Comparison of ENCODE assay signal across 2 cellular contexts in the genomic region with DNA sequence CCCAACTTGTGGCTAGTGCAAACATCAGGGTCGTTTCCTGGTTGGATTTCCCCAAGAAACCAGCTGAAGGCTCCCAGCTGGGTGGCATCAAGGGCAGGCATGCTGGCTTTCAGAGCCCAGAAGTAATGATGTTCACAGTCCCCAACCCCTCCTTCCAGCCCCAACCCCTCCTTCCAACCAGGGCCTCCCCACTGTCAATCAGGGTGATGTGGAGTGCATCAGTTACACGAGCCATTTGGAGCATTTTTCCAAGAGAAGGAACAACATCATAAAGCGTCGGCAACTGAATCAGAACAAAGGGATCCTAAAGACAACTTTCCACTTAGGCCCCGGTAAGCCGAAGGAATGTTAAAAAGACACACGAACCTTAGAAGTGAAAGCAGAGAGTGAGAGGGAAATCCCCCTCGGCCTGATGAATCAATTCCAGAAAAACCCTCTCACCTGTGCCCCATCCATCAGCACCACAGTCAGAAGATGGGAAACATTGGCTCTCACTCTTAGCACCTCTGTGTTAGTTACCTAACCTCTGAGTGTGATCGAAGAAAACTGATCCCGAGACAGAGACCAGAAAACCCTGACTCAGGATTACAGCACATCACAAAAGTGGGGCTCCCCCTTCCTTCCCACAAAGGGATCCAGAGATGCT.
TF ChIP-seq lines count a peak whose summit lies in the region.

No MANE protein-coding gene starts in this region.

TF ChIP-seq in GM23338, 12 proteins besides CTCF, POLR2A, EP300 and RAD21 (continues in another document):
- TF ChIP-seq JUNB (IDR thresholded peaks at IDR 0.05; ENCODE audit: unreplicated experiment) (no peak), EZH2phosphoT487 (IDR thresholded peaks at IDR 0.05; ENCODE audit: unreplicated experiment) (no peak), ZNF114 (CRISPR knock-in tag; IDR thresholded peaks at IDR 0.05) (no peak), STAT1 (IDR thresholded peaks at IDR 0.05; ENCODE audit: unreplicated experiment) (no peak), POLR2AphosphoS5 (IDR thresholded peaks at IDR 0.05; ENCODE audit: low read depth) (no peak), NANOG (IDR thresholded peaks at IDR 0.05; ENCODE audit: borderline replicate concordance) (no peak), EZH2 (IDR thresholded peaks at IDR 0.05; ENCODE audit: low read depth, unreplicated experiment) (no peak)
- TF ChIP-seq, protein P1, sequence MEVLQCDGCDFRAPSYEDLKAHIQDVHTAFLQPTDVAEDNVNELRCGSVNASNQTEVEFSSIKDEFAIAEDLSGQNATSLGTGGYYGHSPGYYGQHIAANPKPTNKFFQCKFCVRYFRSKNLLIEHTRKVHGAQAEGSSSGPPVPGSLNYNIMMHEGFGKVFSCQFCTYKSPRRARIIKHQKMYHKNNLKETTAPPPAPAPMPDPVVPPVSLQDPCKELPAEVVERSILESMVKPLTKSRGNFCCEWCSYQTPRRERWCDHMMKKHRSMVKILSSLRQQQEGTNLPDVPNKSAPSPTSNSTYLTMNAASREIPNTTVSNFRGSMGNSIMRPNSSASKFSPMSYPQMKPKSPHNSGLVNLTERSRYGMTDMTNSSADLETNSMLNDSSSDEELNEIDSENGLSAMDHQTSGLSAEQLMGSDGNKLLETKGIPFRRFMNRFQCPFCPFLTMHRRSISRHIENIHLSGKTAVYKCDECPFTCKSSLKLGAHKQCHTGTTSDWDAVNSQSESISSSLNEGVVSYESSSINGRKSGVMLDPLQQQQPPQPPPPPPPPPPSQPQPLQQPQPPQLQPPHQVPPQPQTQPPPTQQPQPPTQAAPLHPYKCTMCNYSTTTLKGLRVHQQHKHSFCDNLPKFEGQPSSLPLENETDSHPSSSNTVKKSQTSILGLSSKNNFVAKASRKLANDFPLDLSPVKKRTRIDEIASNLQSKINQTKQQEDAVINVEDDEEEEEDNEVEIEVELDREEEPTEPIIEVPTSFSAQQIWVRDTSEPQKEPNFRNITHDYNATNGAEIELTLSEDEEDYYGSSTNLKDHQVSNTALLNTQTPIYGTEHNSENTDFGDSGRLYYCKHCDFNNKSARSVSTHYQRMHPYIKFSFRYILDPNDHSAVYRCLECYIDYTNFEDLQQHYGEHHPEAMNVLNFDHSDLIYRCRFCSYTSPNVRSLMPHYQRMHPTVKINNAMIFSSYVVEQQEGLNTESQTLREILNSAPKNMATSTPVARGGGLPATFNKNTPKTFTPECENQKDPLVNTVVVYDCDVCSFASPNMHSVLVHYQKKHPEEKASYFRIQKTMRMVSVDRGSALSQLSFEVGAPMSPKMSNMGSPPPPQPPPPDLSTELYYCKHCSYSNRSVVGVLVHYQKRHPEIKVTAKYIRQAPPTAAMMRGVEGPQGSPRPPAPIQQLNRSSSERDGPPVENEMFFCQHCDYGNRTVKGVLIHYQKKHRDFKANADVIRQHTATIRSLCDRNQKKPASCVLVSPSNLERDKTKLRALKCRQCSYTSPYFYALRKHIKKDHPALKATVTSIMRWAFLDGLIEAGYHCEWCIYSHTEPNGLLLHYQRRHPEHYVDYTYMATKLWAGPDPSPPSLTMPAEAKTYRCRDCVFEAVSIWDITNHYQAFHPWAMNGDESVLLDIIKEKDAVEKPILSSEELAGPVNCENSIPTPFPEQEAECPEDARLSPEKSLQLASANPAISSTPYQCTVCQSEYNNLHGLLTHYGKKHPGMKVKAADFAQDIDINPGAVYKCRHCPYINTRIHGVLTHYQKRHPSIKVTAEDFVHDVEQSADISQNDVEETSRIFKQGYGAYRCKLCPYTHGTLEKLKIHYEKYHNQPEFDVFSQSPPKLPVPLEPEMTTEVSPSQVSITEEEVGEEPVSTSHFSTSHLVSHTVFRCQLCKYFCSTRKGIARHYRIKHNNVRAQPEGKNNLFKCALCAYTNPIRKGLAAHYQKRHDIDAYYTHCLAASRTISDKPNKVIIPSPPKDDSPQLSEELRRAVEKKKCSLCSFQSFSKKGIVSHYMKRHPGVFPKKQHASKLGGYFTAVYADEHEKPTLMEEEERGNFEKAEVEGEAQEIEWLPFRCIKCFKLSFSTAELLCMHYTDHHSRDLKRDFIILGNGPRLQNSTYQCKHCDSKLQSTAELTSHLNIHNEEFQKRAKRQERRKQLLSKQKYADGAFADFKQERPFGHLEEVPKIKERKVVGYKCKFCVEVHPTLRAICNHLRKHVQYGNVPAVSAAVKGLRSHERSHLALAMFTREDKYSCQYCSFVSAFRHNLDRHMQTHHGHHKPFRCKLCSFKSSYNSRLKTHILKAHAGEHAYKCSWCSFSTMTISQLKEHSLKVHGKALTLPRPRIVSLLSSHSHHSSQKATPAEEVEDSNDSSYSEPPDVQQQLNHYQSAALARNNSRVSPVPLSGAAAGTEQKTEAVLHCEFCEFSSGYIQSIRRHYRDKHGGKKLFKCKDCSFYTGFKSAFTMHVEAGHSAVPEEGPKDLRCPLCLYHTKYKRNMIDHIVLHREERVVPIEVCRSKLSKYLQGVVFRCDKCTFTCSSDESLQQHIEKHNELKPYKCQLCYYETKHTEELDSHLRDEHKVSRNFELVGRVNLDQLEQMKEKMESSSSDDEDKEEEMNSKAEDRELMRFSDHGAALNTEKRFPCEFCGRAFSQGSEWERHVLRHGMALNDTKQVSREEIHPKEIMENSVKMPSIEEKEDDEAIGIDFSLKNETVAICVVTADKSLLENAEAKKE (CRISPR knock-in tag; IDR thresholded peaks at IDR 0.05), result no peak
- TF ChIP-seq, protein P2, sequence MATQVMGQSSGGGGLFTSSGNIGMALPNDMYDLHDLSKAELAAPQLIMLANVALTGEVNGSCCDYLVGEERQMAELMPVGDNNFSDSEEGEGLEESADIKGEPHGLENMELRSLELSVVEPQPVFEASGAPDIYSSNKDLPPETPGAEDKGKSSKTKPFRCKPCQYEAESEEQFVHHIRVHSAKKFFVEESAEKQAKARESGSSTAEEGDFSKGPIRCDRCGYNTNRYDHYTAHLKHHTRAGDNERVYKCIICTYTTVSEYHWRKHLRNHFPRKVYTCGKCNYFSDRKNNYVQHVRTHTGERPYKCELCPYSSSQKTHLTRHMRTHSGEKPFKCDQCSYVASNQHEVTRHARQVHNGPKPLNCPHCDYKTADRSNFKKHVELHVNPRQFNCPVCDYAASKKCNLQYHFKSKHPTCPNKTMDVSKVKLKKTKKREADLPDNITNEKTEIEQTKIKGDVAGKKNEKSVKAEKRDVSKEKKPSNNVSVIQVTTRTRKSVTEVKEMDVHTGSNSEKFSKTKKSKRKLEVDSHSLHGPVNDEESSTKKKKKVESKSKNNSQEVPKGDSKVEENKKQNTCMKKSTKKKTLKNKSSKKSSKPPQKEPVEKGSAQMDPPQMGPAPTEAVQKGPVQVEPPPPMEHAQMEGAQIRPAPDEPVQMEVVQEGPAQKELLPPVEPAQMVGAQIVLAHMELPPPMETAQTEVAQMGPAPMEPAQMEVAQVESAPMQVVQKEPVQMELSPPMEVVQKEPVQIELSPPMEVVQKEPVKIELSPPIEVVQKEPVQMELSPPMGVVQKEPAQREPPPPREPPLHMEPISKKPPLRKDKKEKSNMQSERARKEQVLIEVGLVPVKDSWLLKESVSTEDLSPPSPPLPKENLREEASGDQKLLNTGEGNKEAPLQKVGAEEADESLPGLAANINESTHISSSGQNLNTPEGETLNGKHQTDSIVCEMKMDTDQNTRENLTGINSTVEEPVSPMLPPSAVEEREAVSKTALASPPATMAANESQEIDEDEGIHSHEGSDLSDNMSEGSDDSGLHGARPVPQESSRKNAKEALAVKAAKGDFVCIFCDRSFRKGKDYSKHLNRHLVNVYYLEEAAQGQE (IDR thresholded peaks at IDR 0.05; ENCODE audit: unreplicated experiment), result no peak

TF ChIP-seq in IMR-90, 13 proteins besides CTCF, POLR2A, EP300 and RAD21:
- TF ChIP-seq CEBPB (IDR thresholded peaks at IDR 0.05; ENCODE audit: low read depth, low read length), result no peak
